Comparison of ENCODE assay signal across 15 cellular contexts in genomic region chr1:241988389-241988930, GRCh38. TPM values are rescaled to one million over a fixed set of nuclear protein-coding genes. Genes with fewer than 3 reads are reported as not detected.
"Had no signal": no experiment of that assay in that cellular context is flagged by ENCODE, and none has a peak within 500 bp of the region (broad histone marks: within the 10 kb centered on the region; RNA-seq: fewer than 3 reads in every experiment).

No MANE protein-coding gene starts in this region.

RNA-seq across cellular contexts. Expression of gene MAP1LC3C, which starts 10.4 kb away (rescaled TPM):
- total RNA-seq: activated CD4-positive, alpha-beta memory T cell treated with anti-CD3 and anti-CD28 coated beads for 36 hours; activated CD4-positive, alpha-beta T cell treated with anti-CD3 and anti-CD28 coated beads for 36 hours; activated naive CD4-positive, alpha-beta T cell treated with anti-CD3 and anti-CD28 coated beads for 36 hours; activated naive CD4-positive, alpha-beta T cell treated with anti-CD3 and anti-CD28 coated beads, Interleukin-2, amount 50 U/mL, for 72 hours; activated T-cell treated with anti-CD3 and anti-CD28 coated beads, Interleukin-2, amount 50 U/mL, for 4 hours; activated T-helper 1 cell treated with anti-CD3 and anti-CD28 coated beads, Interleukin-12 subunit alpha, Interleukin-12 subunit beta, Interleukin-2, Interleukin-4 antibody, amounts not matched to agents 30 ng/mL and 10 ng/mL and 1 ng/mL, durations not matched to agents 14 hours and 24 hours and 36 hours; bronchial epithelial cell; SJSA1; T-cell; T-helper 17 cell had no signal

RNA-seq across cellular contexts. Expression of gene BECN2, which starts 30.9 kb away (rescaled TPM):
- total RNA-seq: activated CD4-positive, alpha-beta memory T cell treated with anti-CD3 and anti-CD28 coated beads for 36 hours; activated CD4-positive, alpha-beta T cell treated with anti-CD3 and anti-CD28 coated beads for 36 hours; activated naive CD4-positive, alpha-beta T cell treated with anti-CD3 and anti-CD28 coated beads for 36 hours; activated naive CD4-positive, alpha-beta T cell treated with anti-CD3 and anti-CD28 coated beads, Interleukin-2, amount 50 U/mL, for 72 hours; activated T-cell treated with anti-CD3 and anti-CD28 coated beads, Interleukin-2, amount 50 U/mL, for 4 hours; activated T-helper 1 cell treated with anti-CD3 and anti-CD28 coated beads, Interleukin-12 subunit alpha, Interleukin-12 subunit beta, Interleukin-2, Interleukin-4 antibody, amounts not matched to agents 30 ng/mL and 10 ng/mL and 1 ng/mL, durations not matched to agents 14 hours and 24 hours and 36 hours; adrenal gland; astrocyte; body of pancreas; bronchial epithelial cell; RPMI7951; SJSA1; T-cell; T-helper 17 cell; WTC11 had no signal
- polyA plus RNA-seq: adrenal gland had no signal
